11 cellular contexts compared by ENCODE assay signal in the genomic region with DNA sequence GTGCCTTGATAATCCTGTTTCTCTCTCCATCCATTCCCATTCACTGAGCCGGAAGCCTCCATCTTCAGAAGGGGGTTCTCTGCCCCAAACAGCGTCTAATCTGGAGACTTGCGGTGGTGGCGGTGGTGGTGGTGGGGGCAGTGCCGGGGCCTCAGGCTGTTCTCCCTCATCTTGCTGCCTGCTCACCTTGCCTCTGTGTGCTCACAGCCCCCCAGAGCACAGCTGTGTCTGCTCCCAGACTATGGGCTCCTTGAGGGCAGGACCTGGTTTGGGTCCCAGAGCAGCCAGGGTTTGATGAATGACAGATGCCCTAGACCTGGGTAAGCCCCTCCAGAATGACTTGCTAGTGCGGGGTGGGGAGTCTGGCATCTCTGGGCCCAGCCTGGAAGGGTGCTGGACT. TPM values are rescaled to one million over a fixed set of nuclear protein-coding genes. Genes with fewer than 3 reads are reported as not detected.
A peak's percentile ranks its signal among the peaks of the same experiment; 100 is the strongest.
DNase-seq lines count a peak whose midpoint lies in the region; ATAC-seq, FAIRE-seq and TF ChIP-seq lines count a peak whose summit lies in the region.
"Had no signal": no experiment of that assay in that cellular context is flagged by ENCODE, and none has a peak within 500 bp of the region (broad histone marks: within the 10 kb centered on the region; RNA-seq: fewer than 3 reads in every experiment).

No MANE protein-coding gene starts in this region.

- H3K4me2 ChIP-seq in BLaER1 = peak overlapping the region; percentile 96

- H3K27ac Mint-ChIP-seq in activated naive CD8-positive, alpha-beta T cell treated with anti-CD3 and anti-CD28 coated beads, Interleukin-2, amount 50 U/mL, for 24 hours = peak overlapping the region; percentile 93
- peak overlapping the region; percentile 92 to 95 for H3K27ac Mint-ChIP-seq in natural killer cell

- H3K27me3 ChIP-seq in BLaER1 (no peaks in the 10 kb centered on the region), HL-60 (ENCODE audit: insufficient read depth, poor library complexity, severe bottlenecking) (no peaks in the 10 kb centered on the region)

- no peaks in the 10 kb centered on the region for H3K27me3 Mint-ChIP-seq in activated naive CD8-positive, alpha-beta T cell treated with anti-CD3 and anti-CD28 coated beads, Interleukin-2, amount 50 U/mL, for 24 hours
- no peaks in the 10 kb centered on the region for H3K27me3 Mint-ChIP-seq in natural killer cell (ENCODE audit: low read depth in 2 of 2)

- peaks cover 94% of the 10 kb centered on the region for H3K4me1 ChIP-seq in BLaER1

- no peaks in the 10 kb centered on the region for H3K36me3 ChIP-seq in BLaER1

- intact Hi-C loops in natural killer cell (cut with micrococcal nuclease) = no loop called here

- TF ChIP-seq POLR2A in GM12892 (IDR thresholded peaks at IDR 0.05; ENCODE audit: low read depth, low read length) (no peak), GM12891 (IDR thresholded peaks at IDR 0.05; ENCODE audit: low read depth, low read length) (no peak)

- peaks cover 16% of the 10 kb centered on the region for H3K36me3 Mint-ChIP-seq in activated naive CD8-positive, alpha-beta T cell treated with anti-CD3 and anti-CD28 coated beads, Interleukin-2, amount 50 U/mL, for 24 hours (ENCODE audit: low read depth)
- no peaks in the 10 kb centered on the region for H3K36me3 Mint-ChIP-seq in natural killer cell

- peaks cover 66% of the 10 kb centered on the region for H3K4me1 Mint-ChIP-seq in activated naive CD8-positive, alpha-beta T cell treated with anti-CD3 and anti-CD28 coated beads, Interleukin-2, amount 50 U/mL, for 24 hours
- H3K4me1 Mint-ChIP-seq in natural killer cell = peaks cover 51 to 66% of the 10 kb centered on the region in 2 donors

- H4K20me1 ChIP-seq in BLaER1 = no peaks in the 10 kb centered on the region

- no peaks in the 10 kb centered on the region for H3K9me3 Mint-ChIP-seq in activated naive CD8-positive, alpha-beta T cell treated with anti-CD3 and anti-CD28 coated beads, Interleukin-2, amount 50 U/mL, for 24 hours
- H3K9me3 Mint-ChIP-seq in natural killer cell = no peaks in the 10 kb centered on the region

- peak overlapping the region; percentile 93 for H3K27ac ChIP-seq in BLaER1
- peak overlapping the region; percentile 92 for H3K27ac ChIP-seq in HL-60 (replicated peaks)

- TF ChIP-seq CTCF in HL-60 (IDR thresholded peaks at IDR 0.05; ENCODE audit: insufficient read depth, low read length) (no peak), natural killer cell (IDR thresholded peaks at IDR 0.05) (no peak)

- FAIRE-seq in GM12892 (lab: Jason Lieb, UNC) (no peak), GM19239 (lab: Jason Lieb, UNC) (no peak), GM12891 (lab: Jason Lieb, UNC) (no peak)

- H3K4me3 Mint-ChIP-seq in activated naive CD8-positive, alpha-beta T cell treated with anti-CD3 and anti-CD28 coated beads, Interleukin-2, amount 50 U/mL, for 24 hours = peak overlapping the region; percentile 90
- H3K4me3 Mint-ChIP-seq in natural killer cell = peak overlapping the region; percentile 96

- peak; percentile 7 for ATAC-seq in activated naive CD8-positive, alpha-beta T cell treated with anti-CD3 and anti-CD28 coated beads, Interleukin-2, amount 50 U/mL, for 24 hours
- peak in 1 of 3 donors; percentile 5 for ATAC-seq in natural killer cell

- peak overlapping the region; percentile 60 for H3K4me3 ChIP-seq in BLaER1
- peak overlapping the region; percentile 72; the same call in 1 of the 2 replicates for H3K4me3 ChIP-seq in HL-60 (replicated peaks; ENCODE audit: insufficient read depth, low read length)

- H3K9ac ChIP-seq in BLaER1 = peak overlapping the region; percentile 83

- H3K9me3 ChIP-seq in BLaER1 = no peaks in the 10 kb centered on the region

- DNase-seq in HL-60 (ENCODE audit: low read depth in 1 of 2, low spot score in 1 of 2) (no peak), natural killer cell (no peak), GM12892 (ENCODE audit: insufficient read length) (no peak), GM19239 (ENCODE audit: insufficient read length, low spot score) (no peak), GM12891 (ENCODE audit: insufficient read length, low spot score) (no peak), Kasumi-1 (lab: John Stamatoyannopoulos, UW) (no peak)
- DNase-seq in activated naive CD8-positive, alpha-beta T cell treated with anti-CD3 and anti-CD28 coated beads, Interleukin-2, amount 50 U/mL, for 24 hours = peak; percentile 30
- DNase-seq: cortex of kidney, mesendoderm had no signal

TF ChIP-seq in GM12891, 5 proteins besides CTCF, POLR2A, EP300 and RAD21:
- TF ChIP-seq PAX5 (IDR thresholded peaks at IDR 0.05; ENCODE audit: insufficient read depth, low read length, severe bottlenecking) = no peak
- no peak for TF ChIP-seq SPI1 (IDR thresholded peaks at IDR 0.05; ENCODE audit: low read depth, low read length)
- no peak for TF ChIP-seq TAF1 (IDR thresholded peaks at IDR 0.05; ENCODE audit: low read depth, low read length)
- no peak for TF ChIP-seq POU2F2 (IDR thresholded peaks at IDR 0.05; ENCODE audit: low read depth, low read length)
- TF ChIP-seq POLR2AphosphoS5 (IDR thresholded peaks at IDR 0.05; ENCODE audit: low read depth, low read length) = no peak

RNA-seq across cellular contexts. Expression of a gene that starts 0.4 kb away (rescaled TPM):
- total RNA-seq in natural killer cell = 100 to 1,000 TPM; 218 to 316 (median 228) TPM
- polyA plus RNA-seq in GM12892 (2012; ENCODE audit: missing spikeins) = 6.4 TPM
- polyA plus RNA-seq in GM12891 (2012; ENCODE audit: low read depth, missing spikeins) = 5.2 TPM
- total RNA-seq: M059J had no signal
